Comparison of ENCODE assay signal across 22 cellular contexts in genomic region chr4:143364063-143364462, GRCh38.
"Had no signal": no experiment of that assay in that cellular context is flagged by ENCODE, and none has a peak within 500 bp of the region (broad histone marks: within the 10 kb centered on the region; RNA-seq: fewer than 3 reads in every experiment).

No MANE protein-coding gene starts in this region.

- H3K27me3 Mint-ChIP-seq: activated naive CD4-positive, alpha-beta T cell treated with anti-CD3 and anti-CD28 coated beads, Interleukin-2, amount 10 ng/mL, durations not matched to agents 7 days and 5 days; activated naive CD8-positive, alpha-beta T cell treated with anti-CD3 and anti-CD28 coated beads for 36 hours had no signal

- DNase-seq: activated CD4-positive, alpha-beta T cell treated with anti-CD3 and anti-CD28 coated beads for 48 hours; activated CD4-positive, alpha-beta T cell treated with anti-CD3 and anti-CD28 coated beads, Interleukin-2, amount 50 U/mL, for 48 hours; activated CD4-positive, CD25-positive, alpha-beta regulatory T cell treated with anti-CD3 and anti-CD28 coated beads, Interleukin-2, amount 50 U/mL, for 72 hours; activated gamma-delta T cell treated with Interleukin-2 at 50 U/mL for 16 hours; activated naive CD4-positive, alpha-beta T cell treated with anti-CD3 and anti-CD28 coated beads, Interleukin-2, amount 10 ng/mL, durations not matched to agents 7 days and 5 days; activated naive CD8-positive, alpha-beta T cell treated with anti-CD3 and anti-CD28 coated beads for 36 hours; activated T-cell treated with anti-CD3 and anti-CD28 coated beads for 4 hours; activated T-cell treated with anti-CD3 and anti-CD28 coated beads, Interleukin-2, amount 50 U/mL, for 72 hours; IMR-90; Kasumi-1; KBM-7; NCI-H1105 treated with DMSO at 0.1 percent for 48 hours; NCI-H1436 treated with DMSO at 0.1 percent for 48 hours; NCI-H187; NCI-H2081; NCI-H2171 treated with DMSO at 0.1 percent for 48 hours; NCI-H226; NCI-H526 treated with DMSO at 0.1 percent for 48 hours; PC-9; SHP77 treated with DMSO at 0.1 percent for 48 hours had no signal

- H3K9me3 Mint-ChIP-seq: activated naive CD4-positive, alpha-beta T cell treated with anti-CD3 and anti-CD28 coated beads, Interleukin-2, amount 10 ng/mL, durations not matched to agents 7 days and 5 days; activated naive CD8-positive, alpha-beta T cell treated with anti-CD3 and anti-CD28 coated beads for 36 hours; activated T-cell treated with anti-CD3 and anti-CD28 coated beads, Interleukin-2, amount 50 U/mL, for 72 hours; activated T-helper 2 cell treated with anti-CD3 and anti-CD28 coated beads, Interferon-gamma antibody, Interleukin-2, Interleukin-4, amounts not matched to agents 10 μg/mL and 5 μg/mL and 100 μg/mL, durations not matched to agents 14 hours and 24 hours and 36 hours had no signal

- H3K4me3 Mint-ChIP-seq: activated naive CD4-positive, alpha-beta T cell treated with anti-CD3 and anti-CD28 coated beads, Interleukin-2, amount 10 ng/mL, durations not matched to agents 7 days and 5 days; activated naive CD8-positive, alpha-beta T cell treated with anti-CD3 and anti-CD28 coated beads for 36 hours; activated T-cell treated with anti-CD3 and anti-CD28 coated beads, Interleukin-2, amount 50 U/mL, for 72 hours; T-helper 1 cell treated with Interleukin-12 subunit alpha and Interleukin-12 subunit beta and Interleukin-4 antibody, amounts not matched to agents 30 μg/mL and 1 μg/mL, for 36 hours had no signal

- H3K27ac ChIP-seq: PC-9 had no signal

- ATAC-seq: activated T-cell treated with anti-CD3 and anti-CD28 coated beads, Interleukin-2, amount 50 U/mL, for 72 hours had no signal

- H3K27ac Mint-ChIP-seq: activated naive CD4-positive, alpha-beta T cell treated with anti-CD3 and anti-CD28 coated beads, Interleukin-2, amount 10 ng/mL, durations not matched to agents 7 days and 5 days; activated naive CD8-positive, alpha-beta T cell treated with anti-CD3 and anti-CD28 coated beads for 36 hours; activated T-cell treated with anti-CD3 and anti-CD28 coated beads, Interleukin-2, amount 50 U/mL, for 72 hours; activated T-helper 2 cell treated with anti-CD3 and anti-CD28 coated beads, Interferon-gamma antibody, Interleukin-2, Interleukin-4, amounts not matched to agents 10 μg/mL and 5 μg/mL and 100 μg/mL, durations not matched to agents 14 hours and 24 hours and 36 hours; T-helper 1 cell treated with Interleukin-12 subunit alpha and Interleukin-12 subunit beta and Interleukin-4 antibody, amounts not matched to agents 30 μg/mL and 1 μg/mL, for 36 hours had no signal

- H3K4me3 ChIP-seq: PC-9 had no signal

- H3K36me3 Mint-ChIP-seq: activated naive CD4-positive, alpha-beta T cell treated with anti-CD3 and anti-CD28 coated beads, Interleukin-2, amount 10 ng/mL, durations not matched to agents 7 days and 5 days had no signal
